Comparison of ENCODE assay signal across 8 cellular contexts in the genomic region with DNA sequence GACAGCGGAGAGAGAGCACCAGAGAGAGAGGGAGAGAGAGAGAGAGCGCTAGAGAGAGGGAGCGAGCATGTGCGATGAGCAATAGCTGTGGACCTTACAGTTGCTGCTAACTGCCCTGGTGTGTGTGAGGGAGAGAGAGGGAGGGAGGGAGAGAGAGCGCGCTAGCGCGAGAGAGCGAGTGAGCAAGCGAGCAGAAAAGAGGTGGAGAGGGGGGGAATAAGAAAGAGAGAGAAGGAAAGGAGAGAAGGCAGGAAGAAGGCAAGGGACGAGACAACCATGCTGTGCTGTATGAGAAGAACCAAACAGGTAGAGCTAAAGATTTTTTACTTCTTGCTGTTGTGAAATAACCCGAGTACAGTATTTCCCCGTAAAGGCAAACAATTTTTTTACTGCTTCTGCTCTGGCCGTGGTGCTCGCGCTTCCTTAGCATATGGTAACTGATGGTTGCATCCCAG. TPM values are rescaled to one million over a fixed set of nuclear protein-coding genes. Genes with fewer than 3 reads are reported as not detected.
DNase-seq lines count a peak whose midpoint lies in the region; TF ChIP-seq lines count a peak whose summit lies in the region.
"Had no signal": no experiment of that assay in that cellular context is flagged by ENCODE, and none has a peak within 500 bp of the region (broad histone marks: within the 10 kb centered on the region; RNA-seq: fewer than 3 reads in every experiment).

Gene GAP43 (plus strand): TSS at position 97 of the 455 bp plus-strand sequence. CDS start 180 bp downstream, at position 277.

- peak within 1 kb of the TSS; percentile 79 for H2AFZ ChIP-seq in OCI-LY3 (ENCODE audit: low read depth, low read length)

- no peak for TF ChIP-seq CTCF in HFF-Myc (IDR thresholded peaks at IDR 0.05; ENCODE audit: low read depth, low read length, missing control alignments)
- TF ChIP-seq CTCF in OCI-LY3 (IDR thresholded peaks at IDR 0.05; ENCODE audit: low read depth, low read length) = no peak
- TF ChIP-seq CTCF in esophagus muscularis mucosa (IDR thresholded peaks at IDR 0.05) = no peak

- intact Hi-C loops in esophagus muscularis mucosa (cut with DNase I) = no loop called here

- H3K9me3 ChIP-seq in OCI-LY3 (ENCODE audit: insufficient read depth, low read length) = no peaks in the 10 kb centered on the region
- H3K9me3 ChIP-seq in esophagus muscularis mucosa = no peaks in the 10 kb centered on the region

- peak within 1 kb of the TSS; percentile 45 for H3K4me3 ChIP-seq in HFF-Myc (replicated peaks; ENCODE audit: low read depth, low read length)
- peak within 1 kb of the TSS; percentile 75 for H3K4me3 ChIP-seq in OCI-LY3 (ENCODE audit: low read length)
- H3K4me3 ChIP-seq in esophagus muscularis mucosa = peak within 1 kb of the TSS; percentile 36 to 45 (median 41)

- H3K79me2 ChIP-seq in OCI-LY3 (ENCODE audit: low read length) = no peaks in the 10 kb centered on the region

- H3K36me3 ChIP-seq in OCI-LY3 (replicated peaks; ENCODE audit: low read depth, low read length) (no peaks in the 10 kb centered on the region), esophagus muscularis mucosa (no peaks in the 10 kb centered on the region)

- peak; percentile 59 for DNase-seq in HFF-Myc (ENCODE audit: extremely low read depth, low read depth)
- DNase-seq in esophagus muscularis mucosa (ENCODE audit: extremely low spot score) = no peak
- peak; percentile 33 for DNase-seq in mucosa of gallbladder (ENCODE audit: low spot score)
- DNase-seq in ureter (ENCODE audit: low spot score) = peak; percentile 45
- DNase-seq in NCI-H2081 (lab: John Stamatoyannopoulos, UW) = no peak
- DNase-seq in stimulated activated CD4-positive, alpha-beta T cell treated with anti-CD3 and anti-CD28 coated beads, Interleukin-1b, Interleukin-23, amount 100 ng/mL, for 48 hours = no peak

- peak within 1 kb of the TSS; percentile 53 for H3K9ac ChIP-seq in OCI-LY3 (ENCODE audit: low read length)

- no peak for TF ChIP-seq EP300 in esophagus muscularis mucosa (IDR thresholded peaks at IDR 0.05)

- no peak for TF ChIP-seq POLR2A in esophagus muscularis mucosa (IDR thresholded peaks at IDR 0.05; ENCODE audit: low read depth)

- H3K27ac ChIP-seq in OCI-LY3 (ENCODE audit: low read length) = no peak within 1 kb of the TSS
- H3K27ac ChIP-seq in esophagus muscularis mucosa (replicated peaks in 1 of 4) = no peak within 1 kb of the TSS

- no peaks in the 10 kb centered on the region for H4K20me1 ChIP-seq in OCI-LY3 (ENCODE audit: insufficient read depth, low read length)

- WGBS in esophagus muscularis mucosa = 4% methylated on average over 16 of the region's 16 CpGs

- H3K27me3 ChIP-seq in OCI-LY3 (ENCODE audit: low read depth, low read length) (peaks cover 13% of the 10 kb centered on the region), esophagus muscularis mucosa (peaks cover 0 to 37% (median 15%) of the 10 kb centered on the region in 4 donors)

- H3K4me1 ChIP-seq in OCI-LY3 (ENCODE audit: low read length) = peaks cover 35% of the 10 kb centered on the region
- peaks cover 9 to 19% (median 16%) of the 10 kb centered on the region in 4 donors for H3K4me1 ChIP-seq in esophagus muscularis mucosa

- peak within 1 kb of the TSS; percentile 87 for H3K4me2 ChIP-seq in OCI-LY3 (ENCODE audit: low read length)

RNA-seq across cellular contexts. Expression of gene GAP43, which starts in this region (rescaled TPM):
- total RNA-seq in esophagus muscularis mucosa = 1 to 10 TPM in 3 of 4 donors, under 1 TPM in 1; 0.42 to 7.0 (median 3.1) TPM
- total RNA-seq in mucosa of gallbladder = 1.8 TPM
- total RNA-seq in ureter = not detected
- total RNA-seq: T-helper 1 cell treated with Interleukin-12 subunit alpha and Interleukin-12 subunit beta and Interleukin-4 antibody, amounts not matched to agents 30 ng/mL and 1 ng/mL, for 36 hours had no signal

Comparison
In these comparisons a context has a peak if more than half of its experiments do, and no peak if none do; other contexts are left out.
1. Peak in DNase-seq in ureter; RNA of the gene not detected or under 1 TPM.
2. DNase-seq: peak in HFF-Myc (single experiment) and mucosa of gallbladder (single experiment); none in esophagus muscularis mucosa (single experiment), NCI-H2081 (0 of 2) and stimulated activated CD4-positive, alpha-beta T cell treated with anti-CD3 and anti-CD28 coated beads, Interleukin-1b, Interleukin-23, amount 100 ng/mL, for 48 hours (single experiment).
3. Peak in every context shown above with its lines, with median percentiles within 50 percentile points of each other: H3K4me3 ChIP-seq.